Comparison of ENCODE assay signal across 1 cellular context in the genomic region with DNA sequence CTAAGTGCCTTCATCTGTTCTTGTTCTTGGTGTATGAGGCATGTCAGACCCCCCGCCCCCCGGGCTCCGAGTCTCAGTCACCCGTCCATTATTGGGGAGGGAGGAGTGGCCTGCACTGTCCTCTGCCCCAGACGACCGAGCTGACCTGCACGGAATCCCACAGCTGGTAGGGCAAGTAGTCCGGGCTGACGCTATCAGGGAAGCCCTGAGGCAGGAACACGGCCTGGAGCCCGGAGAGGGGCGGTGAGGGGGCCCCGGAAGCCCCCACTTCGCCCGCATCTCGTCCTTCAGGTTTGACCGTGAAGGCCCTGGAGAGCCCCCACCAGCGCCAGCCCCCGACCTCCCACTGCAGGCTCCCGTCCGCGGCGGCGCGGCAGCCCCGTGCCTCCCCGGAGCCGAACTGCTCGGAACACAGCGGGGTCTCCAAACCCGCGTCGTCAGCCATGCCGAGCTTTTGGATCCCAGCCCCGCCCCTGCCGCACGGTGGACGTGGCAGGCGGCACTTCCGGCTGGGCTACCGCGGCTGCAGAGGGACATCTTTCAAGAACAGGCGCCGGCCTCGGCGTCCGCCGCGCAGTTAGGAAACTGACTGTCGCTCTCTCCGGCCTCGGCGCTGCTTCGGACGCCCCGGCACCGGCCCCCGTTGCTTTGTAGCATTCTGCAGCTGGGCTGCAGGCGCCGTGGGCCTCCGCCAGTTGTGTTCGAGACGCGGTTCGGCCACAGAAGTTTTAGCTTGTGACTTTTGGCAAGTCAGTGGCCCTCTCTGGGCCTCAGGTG.
A peak's percentile ranks its signal among the peaks of the same experiment; 100 is the strongest.
TF ChIP-seq lines count a peak whose summit lies in the region.

A gene (minus strand): TSS at position 463 of the 777 bp plus-strand sequence. CDS start 18 bp downstream, at position 445.

TF ChIP-seq in HepG2, 621 proteins besides CTCF, POLR2A, EP300 and RAD21 (continued from another document and continues in another):
- TF ChIP-seq, protein P1, sequence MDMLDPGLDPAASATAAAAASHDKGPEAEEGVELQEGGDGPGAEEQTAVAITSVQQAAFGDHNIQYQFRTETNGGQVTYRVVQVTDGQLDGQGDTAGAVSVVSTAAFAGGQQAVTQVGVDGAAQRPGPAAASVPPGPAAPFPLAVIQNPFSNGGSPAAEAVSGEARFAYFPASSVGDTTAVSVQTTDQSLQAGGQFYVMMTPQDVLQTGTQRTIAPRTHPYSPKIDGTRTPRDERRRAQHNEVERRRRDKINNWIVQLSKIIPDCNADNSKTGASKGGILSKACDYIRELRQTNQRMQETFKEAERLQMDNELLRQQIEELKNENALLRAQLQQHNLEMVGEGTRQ (IDR thresholded peaks at IDR 0.05; ENCODE audit: low read depth, low read length) = no peak
- TF ChIP-seq, protein P1 (CRISPR knock-in tag; IDR thresholded peaks at IDR 0.05; ENCODE audit: borderline replicate concordance) = no peak
- peak; percentile 93; the same call in 1 of the 2 replicates for TF ChIP-seq ELF3 (CRISPR knock-in tag; IDR thresholded peaks at IDR 0.05)
- no peak; the same call in 1 of the 2 replicates for TF ChIP-seq ZBTB1 (CRISPR knock-in tag; IDR thresholded peaks at IDR 0.05; ENCODE audit: borderline replicate concordance)
- TF ChIP-seq KMT2A (CRISPR knock-in tag; IDR thresholded peaks at IDR 0.05) = peak; percentile 99
- TF ChIP-seq REL (CRISPR knock-in tag; conservative IDR thresholded peaks at IDR 0.05) = peak; percentile 93
- no peak for TF ChIP-seq ZNF850 (CRISPR knock-in tag; conservative IDR thresholded peaks at IDR 0.05)
- TF ChIP-seq GTF2F1 (IDR thresholded peaks at IDR 0.05; ENCODE audit: low read length) = 0 out of 2 replicates have a peak, but pooled peaks have one; percentile 48
- TF ChIP-seq TBL1XR1 (IDR thresholded peaks at IDR 0.05; ENCODE audit: borderline replicate concordance, low read length, partially characterized antibody) = no peak
- peak; percentile 79; the same call in 1 of the 2 replicates for TF ChIP-seq ZSCAN30 (CRISPR knock-in tag; IDR thresholded peaks at IDR 0.05)
- TF ChIP-seq ZNF713 (CRISPR knock-in tag; IDR thresholded peaks at IDR 0.05) = peak; percentile 98
- TF ChIP-seq HCFC1 (IDR thresholded peaks at IDR 0.05; ENCODE audit: low read depth, low read length) = peak; percentile 70
- TF ChIP-seq RARA (CRISPR knock-in tag; IDR thresholded peaks at IDR 0.05) = peak; percentile 26; the same call in 1 of the 2 replicates
- peak; percentile 96 for TF ChIP-seq KLF6 (CRISPR knock-in tag; IDR thresholded peaks at IDR 0.05)
- peak; percentile 95 for TF ChIP-seq ZNF605 (CRISPR knock-in tag; IDR thresholded peaks at IDR 0.05)
- no peak for TF ChIP-seq FOXK2 (IDR thresholded peaks at IDR 0.05)
- TF ChIP-seq ZMAT3 (CRISPR knock-in tag; conservative IDR thresholded peaks at IDR 0.05) = peak; percentile 89; the same call in 1 of the 2 replicates
- no peak for TF ChIP-seq ZBTB7A (CRISPR knock-in tag; IDR thresholded peaks at IDR 0.05)
- no peak for TF ChIP-seq ZNF207 (IDR thresholded peaks at IDR 0.05; ENCODE audit: borderline replicate concordance)
- TF ChIP-seq GABPA (IDR thresholded peaks at IDR 0.05; ENCODE audit: low read depth, low read length) = peak; percentile 86
- TF ChIP-seq GABPA (CRISPR knock-in tag; IDR thresholded peaks at IDR 0.05; ENCODE audit: low read depth) = peak; percentile 95
- TF ChIP-seq U2AF2 (IDR thresholded peaks at IDR 0.05; ENCODE audit: low read depth, low read length) = 0 out of 2 replicates have a peak, but pooled peaks have one; percentile 23
- TF ChIP-seq EED (CRISPR knock-in tag; IDR thresholded peaks at IDR 0.05) = peak; percentile 90
- TF ChIP-seq ZNF33A (CRISPR knock-in tag; IDR thresholded peaks at IDR 0.05; ENCODE audit: borderline replicate concordance) = 0 out of 2 replicates have a peak, but pooled peaks have one; percentile 46
- peak; percentile 63 for TF ChIP-seq PITX1 (CRISPR knock-in tag; IDR thresholded peaks at IDR 0.05)
- TF ChIP-seq MEIS2 (CRISPR knock-in tag; IDR thresholded peaks at IDR 0.05) = peak; percentile 95
- TF ChIP-seq CREB1 (IDR thresholded peaks at IDR 0.05) = peak; percentile 52
- peak; percentile 79 for TF ChIP-seq CREB1 (CRISPR knock-in tag; IDR thresholded peaks at IDR 0.05)
- TF ChIP-seq, protein P2, sequence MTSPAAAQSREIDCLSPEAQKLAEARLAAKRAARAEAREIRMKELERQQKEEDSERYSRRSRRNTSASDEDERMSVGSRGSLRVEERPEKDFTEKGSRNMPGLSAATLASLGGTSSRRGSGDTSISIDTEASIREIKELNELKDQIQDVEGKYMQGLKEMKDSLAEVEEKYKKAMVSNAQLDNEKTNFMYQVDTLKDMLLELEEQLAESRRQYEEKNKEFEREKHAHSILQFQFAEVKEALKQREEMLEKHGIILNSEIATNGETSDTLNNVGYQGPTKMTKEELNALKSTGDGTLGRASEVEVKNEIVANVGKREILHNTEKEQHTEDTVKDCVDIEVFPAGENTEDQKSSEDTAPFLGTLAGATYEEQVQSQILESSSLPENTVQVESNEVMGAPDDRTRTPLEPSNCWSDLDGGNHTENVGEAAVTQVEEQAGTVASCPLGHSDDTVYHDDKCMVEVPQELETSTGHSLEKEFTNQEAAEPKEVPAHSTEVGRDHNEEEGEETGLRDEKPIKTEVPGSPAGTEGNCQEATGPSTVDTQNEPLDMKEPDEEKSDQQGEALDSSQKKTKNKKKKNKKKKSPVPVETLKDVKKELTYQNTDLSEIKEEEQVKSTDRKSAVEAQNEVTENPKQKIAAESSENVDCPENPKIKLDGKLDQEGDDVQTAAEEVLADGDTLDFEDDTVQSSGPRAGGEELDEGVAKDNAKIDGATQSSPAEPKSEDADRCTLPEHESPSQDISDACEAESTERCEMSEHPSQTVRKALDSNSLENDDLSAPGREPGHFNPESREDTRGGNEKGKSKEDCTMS (CRISPR knock-in tag; conservative IDR thresholded peaks at IDR 0.05) = peak; percentile 89; the same call in 1 of the 2 replicates
- peak; percentile 98 for TF ChIP-seq ERF (CRISPR knock-in tag; IDR thresholded peaks at IDR 0.05)
- no peak for TF ChIP-seq RBM22 (optimal IDR thresholded peaks at IDR 0.05; ENCODE audit: low read length)
- TF ChIP-seq GPN1 (CRISPR knock-in tag; IDR thresholded peaks at IDR 0.05; ENCODE audit: borderline replicate concordance) = peak; percentile 93
- TF ChIP-seq, protein P3, sequence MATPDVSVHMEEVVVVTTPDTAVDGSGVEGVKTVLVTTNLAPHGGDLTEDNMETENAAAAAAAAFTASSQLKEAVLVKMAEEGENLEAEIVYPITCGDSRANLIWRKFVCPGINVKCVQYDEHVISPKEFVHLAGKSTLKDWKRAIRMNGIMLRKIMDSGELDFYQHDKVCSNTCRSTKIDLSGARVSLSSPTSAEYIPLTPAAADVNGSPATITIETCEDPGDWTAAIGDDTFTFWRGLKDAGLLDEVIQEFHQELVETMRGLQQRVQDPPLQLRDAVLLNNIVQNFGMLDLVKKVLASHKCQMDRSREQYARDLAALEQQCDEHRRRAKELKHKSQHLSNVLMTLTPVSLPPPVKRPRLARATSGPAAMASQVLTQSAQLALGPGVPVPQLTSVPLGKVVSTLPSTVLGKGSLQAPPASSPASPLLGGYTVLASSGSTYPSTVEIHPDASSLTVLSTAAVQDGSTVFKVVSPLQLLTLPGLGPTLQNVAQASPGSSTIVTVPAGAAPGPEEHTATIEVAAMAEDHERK (CRISPR knock-in tag; IDR thresholded peaks at IDR 0.05; ENCODE audit: low read depth) = peak; percentile 88
- no peak for TF ChIP-seq ZNF367 (CRISPR knock-in tag; IDR thresholded peaks at IDR 0.05; ENCODE audit: borderline replicate concordance)
- TF ChIP-seq, protein P4, sequence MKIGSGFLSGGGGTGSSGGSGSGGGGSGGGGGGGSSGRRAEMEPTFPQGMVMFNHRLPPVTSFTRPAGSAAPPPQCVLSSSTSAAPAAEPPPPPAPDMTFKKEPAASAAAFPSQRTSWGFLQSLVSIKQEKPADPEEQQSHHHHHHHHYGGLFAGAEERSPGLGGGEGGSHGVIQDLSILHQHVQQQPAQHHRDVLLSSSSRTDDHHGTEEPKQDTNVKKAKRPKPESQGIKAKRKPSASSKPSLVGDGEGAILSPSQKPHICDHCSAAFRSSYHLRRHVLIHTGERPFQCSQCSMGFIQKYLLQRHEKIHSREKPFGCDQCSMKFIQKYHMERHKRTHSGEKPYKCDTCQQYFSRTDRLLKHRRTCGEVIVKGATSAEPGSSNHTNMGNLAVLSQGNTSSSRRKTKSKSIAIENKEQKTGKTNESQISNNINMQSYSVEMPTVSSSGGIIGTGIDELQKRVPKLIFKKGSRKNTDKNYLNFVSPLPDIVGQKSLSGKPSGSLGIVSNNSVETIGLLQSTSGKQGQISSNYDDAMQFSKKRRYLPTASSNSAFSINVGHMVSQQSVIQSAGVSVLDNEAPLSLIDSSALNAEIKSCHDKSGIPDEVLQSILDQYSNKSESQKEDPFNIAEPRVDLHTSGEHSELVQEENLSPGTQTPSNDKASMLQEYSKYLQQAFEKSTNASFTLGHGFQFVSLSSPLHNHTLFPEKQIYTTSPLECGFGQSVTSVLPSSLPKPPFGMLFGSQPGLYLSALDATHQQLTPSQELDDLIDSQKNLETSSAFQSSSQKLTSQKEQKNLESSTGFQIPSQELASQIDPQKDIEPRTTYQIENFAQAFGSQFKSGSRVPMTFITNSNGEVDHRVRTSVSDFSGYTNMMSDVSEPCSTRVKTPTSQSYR (CRISPR knock-in tag; IDR thresholded peaks at IDR 0.05; ENCODE audit: borderline replicate concordance) = 0 out of 2 replicates have a peak, but pooled peaks have one; percentile 48
- TF ChIP-seq CEBPG (CRISPR knock-in tag; IDR thresholded peaks at IDR 0.05) = peak; percentile 57
- no peak; the same call in 1 of the 2 replicates for TF ChIP-seq GATA4 (IDR thresholded peaks at IDR 0.05; ENCODE audit: borderline replicate concordance, low read depth)
- TF ChIP-seq, protein P5, sequence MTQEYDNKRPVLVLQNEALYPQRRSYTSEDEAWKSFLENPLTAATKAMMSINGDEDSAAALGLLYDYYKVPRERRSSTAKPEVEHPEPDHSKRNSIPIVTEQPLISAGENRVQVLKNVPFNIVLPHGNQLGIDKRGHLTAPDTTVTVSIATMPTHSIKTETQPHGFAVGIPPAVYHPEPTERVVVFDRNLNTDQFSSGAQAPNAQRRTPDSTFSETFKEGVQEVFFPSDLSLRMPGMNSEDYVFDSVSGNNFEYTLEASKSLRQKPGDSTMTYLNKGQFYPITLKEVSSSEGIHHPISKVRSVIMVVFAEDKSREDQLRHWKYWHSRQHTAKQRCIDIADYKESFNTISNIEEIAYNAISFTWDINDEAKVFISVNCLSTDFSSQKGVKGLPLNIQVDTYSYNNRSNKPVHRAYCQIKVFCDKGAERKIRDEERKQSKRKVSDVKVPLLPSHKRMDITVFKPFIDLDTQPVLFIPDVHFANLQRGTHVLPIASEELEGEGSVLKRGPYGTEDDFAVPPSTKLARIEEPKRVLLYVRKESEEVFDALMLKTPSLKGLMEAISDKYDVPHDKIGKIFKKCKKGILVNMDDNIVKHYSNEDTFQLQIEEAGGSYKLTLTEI (CRISPR knock-in tag; conservative IDR thresholded peaks at IDR 0.05) = no peak
- no peak for TF ChIP-seq NFKBIZ (CRISPR knock-in tag; IDR thresholded peaks at IDR 0.05)
- peak; percentile 96 for TF ChIP-seq HOXA5 (CRISPR knock-in tag; IDR thresholded peaks at IDR 0.05)
- TF ChIP-seq MBD4 (IDR thresholded peaks at IDR 0.05; ENCODE audit: borderline replicate concordance, low read length) = no peak
- no peak for TF ChIP-seq HDAC6 (IDR thresholded peaks at IDR 0.05; ENCODE audit: low read depth, low read length)
- TF ChIP-seq SMAD9 (CRISPR knock-in tag; IDR thresholded peaks at IDR 0.05) = no peak
- TF ChIP-seq ZNF224 (CRISPR knock-in tag; IDR thresholded peaks at IDR 0.05) = peak; percentile 81
- TF ChIP-seq ZNF772 (CRISPR knock-in tag; IDR thresholded peaks at IDR 0.05) = peak; percentile 97; the same call in 1 of the 2 replicates
- no peak for TF ChIP-seq ZBTB8A (CRISPR knock-in tag; IDR thresholded peaks at IDR 0.05; ENCODE audit: borderline replicate concordance, low read depth)
- TF ChIP-seq, protein P6, sequence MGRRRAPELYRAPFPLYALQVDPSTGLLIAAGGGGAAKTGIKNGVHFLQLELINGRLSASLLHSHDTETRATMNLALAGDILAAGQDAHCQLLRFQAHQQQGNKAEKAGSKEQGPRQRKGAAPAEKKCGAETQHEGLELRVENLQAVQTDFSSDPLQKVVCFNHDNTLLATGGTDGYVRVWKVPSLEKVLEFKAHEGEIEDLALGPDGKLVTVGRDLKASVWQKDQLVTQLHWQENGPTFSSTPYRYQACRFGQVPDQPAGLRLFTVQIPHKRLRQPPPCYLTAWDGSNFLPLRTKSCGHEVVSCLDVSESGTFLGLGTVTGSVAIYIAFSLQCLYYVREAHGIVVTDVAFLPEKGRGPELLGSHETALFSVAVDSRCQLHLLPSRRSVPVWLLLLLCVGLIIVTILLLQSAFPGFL (CRISPR knock-in tag; IDR thresholded peaks at IDR 0.05) = no peak
- TF ChIP-seq, protein P7, sequence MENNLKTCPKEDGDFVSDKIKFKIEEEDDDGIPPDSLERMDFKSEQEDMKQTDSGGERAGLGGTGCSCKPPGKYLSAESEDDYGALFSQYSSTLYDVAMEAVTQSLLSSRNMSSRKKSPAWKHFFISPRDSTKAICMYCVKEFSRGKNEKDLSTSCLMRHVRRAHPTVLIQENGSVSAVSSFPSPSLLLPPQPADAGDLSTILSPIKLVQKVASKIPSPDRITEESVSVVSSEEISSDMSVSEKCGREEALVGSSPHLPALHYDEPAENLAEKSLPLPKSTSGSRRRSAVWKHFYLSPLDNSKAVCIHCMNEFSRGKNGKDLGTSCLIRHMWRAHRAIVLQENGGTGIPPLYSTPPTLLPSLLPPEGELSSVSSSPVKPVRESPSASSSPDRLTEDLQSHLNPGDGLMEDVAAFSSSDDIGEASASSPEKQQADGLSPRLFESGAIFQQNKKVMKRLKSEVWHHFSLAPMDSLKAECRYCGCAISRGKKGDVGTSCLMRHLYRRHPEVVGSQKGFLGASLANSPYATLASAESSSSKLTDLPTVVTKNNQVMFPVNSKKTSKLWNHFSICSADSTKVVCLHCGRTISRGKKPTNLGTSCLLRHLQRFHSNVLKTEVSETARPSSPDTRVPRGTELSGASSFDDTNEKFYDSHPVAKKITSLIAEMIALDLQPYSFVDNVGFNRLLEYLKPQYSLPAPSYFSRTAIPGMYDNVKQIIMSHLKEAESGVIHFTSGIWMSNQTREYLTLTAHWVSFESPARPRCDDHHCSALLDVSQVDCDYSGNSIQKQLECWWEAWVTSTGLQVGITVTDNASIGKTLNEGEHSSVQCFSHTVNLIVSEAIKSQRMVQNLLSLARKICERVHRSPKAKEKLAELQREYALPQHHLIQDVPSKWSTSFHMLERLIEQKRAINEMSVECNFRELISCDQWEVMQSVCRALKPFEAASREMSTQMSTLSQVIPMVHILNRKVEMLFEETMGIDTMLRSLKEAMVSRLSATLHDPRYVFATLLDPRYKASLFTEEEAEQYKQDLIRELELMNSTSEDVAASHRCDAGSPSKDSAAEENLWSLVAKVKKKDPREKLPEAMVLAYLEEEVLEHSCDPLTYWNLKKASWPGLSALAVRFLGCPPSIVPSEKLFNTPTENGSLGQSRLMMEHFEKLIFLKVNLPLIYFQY (CRISPR knock-in tag; IDR thresholded peaks at IDR 0.05; ENCODE audit: borderline replicate concordance) = peak; percentile 73
